ENCODE assay signal across 1 cellular context in genomic region chr19:36573020-36573947, GRCh38.
TF ChIP-seq lines count a peak whose summit lies in the region.

Gene ZNF529 (minus strand): TSS chr19:36573292. CDS start chr19:36572346, 946 bp downstream.

TF ChIP-seq in HepG2, 621 proteins besides CTCF, POLR2A, EP300 and RAD21 (continued from another document and continues in another):
- TF ChIP-seq CREB3 (CRISPR knock-in tag; IDR thresholded peaks at IDR 0.05) (no peak), MTA3 (CRISPR knock-in tag; IDR thresholded peaks at IDR 0.05) (no peak), CERS6 (CRISPR knock-in tag; IDR thresholded peaks at IDR 0.05) (no peak), POGK (CRISPR knock-in tag; conservative IDR thresholded peaks at IDR 0.05) (0 out of 2 replicates have a peak, but pooled peaks have one; percentile 65), ZFX (CRISPR knock-in tag; IDR thresholded peaks at IDR 0.05; ENCODE audit: low read depth) (peak; percentile 91), ZNF570 (CRISPR knock-in tag; IDR thresholded peaks at IDR 0.05; ENCODE audit: borderline replicate concordance) (no peak), ZNF232 (CRISPR knock-in tag; IDR thresholded peaks at IDR 0.05; ENCODE audit: borderline replicate concordance) (no peak; the same call in 1 of the 2 replicates), HOXA3 (CRISPR knock-in tag; IDR thresholded peaks at IDR 0.05) (no peak; the same call in none of the 2 replicates), NFKBIZ (CRISPR knock-in tag; IDR thresholded peaks at IDR 0.05) (peak; percentile 78), ZNF687 (CRISPR knock-in tag; IDR thresholded peaks at IDR 0.05) (peak; percentile 94), RARA (CRISPR knock-in tag; IDR thresholded peaks at IDR 0.05) (peak; percentile 42; the same call in 1 of the 2 replicates), JUNB (CRISPR knock-in tag; IDR thresholded peaks at IDR 0.05; ENCODE audit: borderline replicate concordance) (no peak), ZNF839 (CRISPR knock-in tag; IDR thresholded peaks at IDR 0.05; ENCODE audit: borderline replicate concordance) (peak; percentile 35; the same call in 1 of the 2 replicates), GZF1 (CRISPR knock-in tag; IDR thresholded peaks at IDR 0.05) (peak; percentile 75; the same call in 1 of the 2 replicates), ZKSCAN8 (CRISPR knock-in tag; IDR thresholded peaks at IDR 0.05; ENCODE audit: borderline replicate concordance) (0 out of 2 replicates have a peak, but pooled peaks have one; percentile 61), ZNF878 (CRISPR knock-in tag; IDR thresholded peaks at IDR 0.05) (peak; percentile 39; the same call in 1 of the 2 replicates), THAP8 (CRISPR knock-in tag; IDR thresholded peaks at IDR 0.05; ENCODE audit: borderline replicate concordance) (no peak), EED (CRISPR knock-in tag; IDR thresholded peaks at IDR 0.05) (no peak; the same call in 1 of the 2 replicates), ZMAT3 (CRISPR knock-in tag; conservative IDR thresholded peaks at IDR 0.05) (no peak), SOX13 (IDR thresholded peaks at IDR 0.05) (no peak), SOX13 (CRISPR knock-in tag; conservative IDR thresholded peaks at IDR 0.05 in 1 of 2, IDR thresholded peaks at IDR 0.05 in 1 of 2) (peak in 1 of 2 experiments; percentile 56; a peak in 1 of 4 replicates), RBM39 (IDR thresholded peaks at IDR 0.05; ENCODE audit: low read depth, low read length, poor library complexity, severe bottlenecking) (peak; percentile 88), NFE2L1 (CRISPR knock-in tag; IDR thresholded peaks at IDR 0.05; ENCODE audit: borderline replicate concordance) (peak; percentile 43; the same call in 1 of the 2 replicates), ZNF557 (CRISPR knock-in tag; IDR thresholded peaks at IDR 0.05) (no peak), ZXDC (CRISPR knock-in tag; IDR thresholded peaks at IDR 0.05) (peak; percentile 91), TAF15 (IDR thresholded peaks at IDR 0.05; ENCODE audit: low read depth, low read length, poor library complexity, severe bottlenecking) (no peak), ZNF335 (CRISPR knock-in tag; IDR thresholded peaks at IDR 0.05) (peak; percentile 95), ZNF264 (CRISPR knock-in tag; IDR thresholded peaks at IDR 0.05) (0 out of 2 replicates have a peak, but pooled peaks have one; percentile 2), ZNF629 (CRISPR knock-in tag; conservative IDR thresholded peaks at IDR 0.05) (no peak), PHF20 (CRISPR knock-in tag; IDR thresholded peaks at IDR 0.05) (peak; percentile 88), RNF219 (CRISPR knock-in tag; IDR thresholded peaks at IDR 0.05) (peak; percentile 83; the same call in 1 of the 2 replicates), FOXK1 (CRISPR knock-in tag; IDR thresholded peaks at IDR 0.05; ENCODE audit: borderline replicate concordance, low read depth) (peak; percentile 95), MAFK (conservative IDR thresholded peaks at IDR 0.05 in 1 of 2, IDR thresholded peaks at IDR 0.05 in 1 of 2; ENCODE audit: low read length in 2 of 2) (no peak), ZNF382 (CRISPR knock-in tag; IDR thresholded peaks at IDR 0.05; ENCODE audit: borderline replicate concordance) (no peak), ZNF674 (CRISPR knock-in tag; IDR thresholded peaks at IDR 0.05; ENCODE audit: low read depth) (no peak), ASH2L (IDR thresholded peaks at IDR 0.05; ENCODE audit: insufficient read length, low read depth, low read length) (peak; percentile 90), HOXA9 (CRISPR knock-in tag; IDR thresholded peaks at IDR 0.05; ENCODE audit: borderline replicate concordance) (0 out of 2 replicates have a peak, but pooled peaks have one; percentile 27), NAIF1 (CRISPR knock-in tag; IDR thresholded peaks at IDR 0.05; ENCODE audit: borderline replicate concordance) (peak; percentile 85; the same call in 1 of the 2 replicates), ATF6 (CRISPR knock-in tag; conservative IDR thresholded peaks at IDR 0.05) (no peak), NRL (CRISPR knock-in tag; IDR thresholded peaks at IDR 0.05; ENCODE audit: borderline replicate concordance) (no peak), KLF12 (CRISPR knock-in tag; IDR thresholded peaks at IDR 0.05; ENCODE audit: borderline replicate concordance) (peak; percentile 71; the same call in 1 of the 2 replicates), ZBTB37 (CRISPR knock-in tag; IDR thresholded peaks at IDR 0.05) (no peak), E2F2 (CRISPR knock-in tag; IDR thresholded peaks at IDR 0.05; ENCODE audit: borderline replicate concordance) (no peak)
